ENCODE assay signal across 9 cellular contexts in genomic region chr1:101820080-101820479, GRCh38.
DNase-seq lines count a peak whose midpoint lies in the region; ATAC-seq, FAIRE-seq and TF ChIP-seq lines count a peak whose summit lies in the region.
"Had no signal": no experiment of that assay in that cellular context is flagged by ENCODE, and none has a peak within 500 bp of the region (broad histone marks: within the 10 kb centered on the region; RNA-seq: fewer than 3 reads in every experiment).

No MANE protein-coding gene starts in this region.

- H3K9me3 Mint-ChIP-seq in H9 (no peaks in the 10 kb centered on the region), progenitor cell of endocrine pancreas (ENCODE audit: low read depth) (no peaks in the 10 kb centered on the region)
- H3K9me3 Mint-ChIP-seq: activated naive CD4-positive, alpha-beta T cell treated with anti-CD3 and anti-CD28 coated beads, Interleukin-2, amount 50 U/mL, for 24 hours had no signal

- H3K36me3 Mint-ChIP-seq in H9 (ENCODE audit: insufficient read depth in 1 of 3, low read depth in 3 of 3): no peaks in the 10 kb centered on the region
- H3K36me3 Mint-ChIP-seq in progenitor cell of endocrine pancreas (ENCODE audit: insufficient read depth): no peaks in the 10 kb centered on the region
- H3K36me3 Mint-ChIP-seq: activated naive CD4-positive, alpha-beta T cell treated with anti-CD3 and anti-CD28 coated beads, Interleukin-2, amount 50 U/mL, for 24 hours had no signal

- no peak overlapping the region for H2AFZ ChIP-seq in H9 (ENCODE audit: low read length)
- H2AFZ ChIP-seq in endothelial cell of umbilical vein (ENCODE audit: low read depth, low read length): no peak overlapping the region

- H2BK5ac ChIP-seq in H9 (ENCODE audit: insufficient read length, low read length): no peak overlapping the region

- TF ChIP-seq POLR2A in endothelial cell of umbilical vein (IDR thresholded peaks at IDR 0.05; ENCODE audit: low read depth, low read length): no peak

- H3K4me2 ChIP-seq in H9 (ENCODE audit: insufficient read depth, insufficient read length, low read length) (no peak overlapping the region), endothelial cell of umbilical vein (ENCODE audit: insufficient read depth, low read length) (no peak overlapping the region)

- no peak overlapping the region for H2BK20ac ChIP-seq in H9 (ENCODE audit: low read depth, low read length, poor library complexity, severe bottlenecking)

- H3K27me3 ChIP-seq in H9 (ENCODE audit: insufficient read depth, low read length) (no peaks in the 10 kb centered on the region), endothelial cell of umbilical vein (ENCODE audit: control insufficient read depth in 2 of 2, insufficient read depth in 2 of 2, low read length in 2 of 2) (peaks cover 0 to 2% of the 10 kb centered on the region in 2 experiments)

- FAIRE-seq in endothelial cell of umbilical vein (lab: Jason Lieb, UNC): no peak

- H4K20me1 ChIP-seq in H9 (ENCODE audit: control insufficient read depth, insufficient read depth, insufficient read length) (no peaks in the 10 kb centered on the region), endothelial cell of umbilical vein (replicated peaks; ENCODE audit: control insufficient read depth, extremely low read depth, insufficient read depth, low read length) (no peaks in the 10 kb centered on the region)

- H3K27ac ChIP-seq in H9 (ENCODE audit: insufficient read length, low read depth, low read length) (no peak overlapping the region), endothelial cell of umbilical vein (ENCODE audit: insufficient read depth, low read depth, low read length) (no peak overlapping the region)

- H3K4ac ChIP-seq in H9 (ENCODE audit: low read depth, low read length): no peak overlapping the region

- CTCF ChIA-PET in endothelial cell of umbilical vein (lab: Charles Lee): interaction anchor here (0.9 to 2.3 kb wide), 5 partner anchors 50 to 1695 kb away, joined by 3 to 8 read pairs (median 4); no protein-coding TSS in a partner anchor

- no peak overlapping the region for H3K27ac Mint-ChIP-seq in H9
- H3K27ac Mint-ChIP-seq in progenitor cell of endocrine pancreas: no peak overlapping the region
- H3K27ac Mint-ChIP-seq: activated naive CD4-positive, alpha-beta T cell treated with anti-CD3 and anti-CD28 coated beads, Interleukin-2, amount 50 U/mL, for 24 hours had no signal

- dilution Hi-C loops in endothelial cell of umbilical vein (cut with MboI; ENCODE audit: extremely low pct_ligation_motif_present, low sequenced_read_pairs): no loop called here

- H2BK15ac ChIP-seq in H9 (ENCODE audit: low read depth, low read length): no peak overlapping the region

- H3K4me3 ChIP-seq in AG10803 (ENCODE audit: low read length): no peak overlapping the region
- H3K4me3 ChIP-seq in endothelial cell of umbilical vein (replicated peaks in 1 of 3; ENCODE audit: insufficient read depth in 1 of 3, low read depth in 1 of 3, low read length in 3 of 3): no peak overlapping the region

- no peak overlapping the region for H3K18ac ChIP-seq in H9 (ENCODE audit: insufficient read length, low read depth, low read length)

- H3T11ph ChIP-seq in H9 (ENCODE audit: low read length): no peak overlapping the region

- no peaks in the 10 kb centered on the region for H3K79me1 ChIP-seq in H9 (ENCODE audit: insufficient read depth, low read depth, low read length, poor library complexity, severe bottlenecking)

- no peaks in the 10 kb centered on the region for H3K79me2 ChIP-seq in H9 (ENCODE audit: insufficient read depth, low read length)
- no peaks in the 10 kb centered on the region for H3K79me2 ChIP-seq in endothelial cell of umbilical vein (ENCODE audit: control insufficient read depth, insufficient read depth, low read length)

- WGBS in H9 (ENCODE audit: extremely low coverage, insufficient read length, low lambda C conversion rate): no CpG with 5 or more reads among the region's 1 CpG

- no peaks in the 10 kb centered on the region; the same call in 1 of the 2 replicates for H3K27me3 Mint-ChIP-seq in H9 (ENCODE audit: low read depth)
- no peaks in the 10 kb centered on the region for H3K27me3 Mint-ChIP-seq in progenitor cell of endocrine pancreas

- no peak overlapping the region for H3K56ac ChIP-seq in H9 (ENCODE audit: insufficient read length, low read depth, low read length)

- DNase-seq in AG10803 (ENCODE audit: low read depth) (peak; percentile 9), H9 (no peak), NCI-H82 treated with DMSO at 0.1 percent for 48 hours (lab: John Stamatoyannopoulos, UW; ENCODE audit: unreplicated experiment) (peak; percentile 74), endothelial cell of umbilical vein (ENCODE audit: low read depth, low spot score) (peak; percentile 12), progenitor cell of endocrine pancreas (ENCODE audit: low spot score, unreplicated experiment) (peak; percentile 12), NCI-H146 (lab: John Stamatoyannopoulos, UW) (no peak)

- H2AK5ac ChIP-seq in H9 (ENCODE audit: insufficient read length, low read length): no peak overlapping the region

- no peak overlapping the region for H2BK12ac ChIP-seq in H9 (ENCODE audit: insufficient read length, low read depth, low read length)

- POLR2A ChIA-PET in endothelial cell of umbilical vein (lab: Charles Lee): no interaction called here

- no peaks in the 10 kb centered on the region for H3K23me2 ChIP-seq in H9 (ENCODE audit: insufficient read length, low read depth, low read length, poor library complexity, severe bottlenecking)

- H3K4me3 Mint-ChIP-seq in H9 (no peak overlapping the region), progenitor cell of endocrine pancreas (ENCODE audit: low read depth) (no peak overlapping the region)
- H3K4me3 Mint-ChIP-seq: activated naive CD4-positive, alpha-beta T cell treated with anti-CD3 and anti-CD28 coated beads, Interleukin-2, amount 50 U/mL, for 24 hours had no signal

- H3K36me3 ChIP-seq in endothelial cell of umbilical vein (ENCODE audit: control insufficient read depth in 2 of 2, extremely low read depth in 1 of 2, insufficient read depth in 2 of 2, low read length in 2 of 2): no peaks in the 10 kb centered on the region

- no TSS peak for BruUV-seq in endothelial cell of umbilical vein (replicated peaks; lab: Mats Ljungman, UMichigan)

- intact Hi-C loops in endothelial cell of umbilical vein (cut with micrococcal nuclease): loop anchor here (1.0 kb wide), 1 partner anchor 614 kb away; no protein-coding TSS in a partner anchor

- no peak for ATAC-seq in HG03565 (IDR thresholded peaks at IDR 0.05; ENCODE audit: unreplicated experiment)
- no peak for ATAC-seq in HG03520 (IDR thresholded peaks at IDR 0.05; ENCODE audit: unreplicated experiment)

- H2BK120ac ChIP-seq in H9 (ENCODE audit: low read depth, low read length, poor library complexity, severe bottlenecking): no peak overlapping the region

- no peaks in the 10 kb centered on the region for H3K4me1 Mint-ChIP-seq in H9
- H3K4me1 Mint-ChIP-seq in progenitor cell of endocrine pancreas (ENCODE audit: low read depth): peaks cover 2% of the 10 kb centered on the region
- H3K4me1 Mint-ChIP-seq: activated naive CD4-positive, alpha-beta T cell treated with anti-CD3 and anti-CD28 coated beads, Interleukin-2, amount 50 U/mL, for 24 hours had no signal

- H3K14ac ChIP-seq in H9 (ENCODE audit: insufficient read depth, low read length): no peak overlapping the region

- no peak overlapping the region for H3K9ac ChIP-seq in H9 (ENCODE audit: extremely low read depth, insufficient read length, low read length)
- H3K9ac ChIP-seq in endothelial cell of umbilical vein (replicated peaks; ENCODE audit: extremely low read depth, insufficient read depth, low read length): no peak overlapping the region

- no peaks in the 10 kb centered on the region for H3K9me1 ChIP-seq in endothelial cell of umbilical vein (replicated peaks; ENCODE audit: control insufficient read depth, extremely low read depth, insufficient read depth, low read length)

- no peak overlapping the region for H4K8ac ChIP-seq in H9 (replicated peaks; ENCODE audit: insufficient read length, low read depth, low read length)

- no peaks in the 10 kb centered on the region for H3K9me3 ChIP-seq in H9 (ENCODE audit: control insufficient read depth, low read depth, low read length)
- H3K9me3 ChIP-seq in endothelial cell of umbilical vein (replicated peaks; ENCODE audit: control insufficient read depth, insufficient read depth, low read length): no peaks in the 10 kb centered on the region

- H4K91ac ChIP-seq in H9 (ENCODE audit: insufficient read length, low read depth, low read length): no peak overlapping the region

- H3K4me1 ChIP-seq in H9 (ENCODE audit: insufficient read depth, low read length) (no peaks in the 10 kb centered on the region), endothelial cell of umbilical vein (ENCODE audit: control insufficient read depth, extremely low read depth, insufficient read depth, low read length) (no peaks in the 10 kb centered on the region)

- no peak overlapping the region for H4K5ac ChIP-seq in H9 (ENCODE audit: insufficient read length, low read depth, low read length)

- no peak overlapping the region for H3K23ac ChIP-seq in H9 (ENCODE audit: insufficient read length, low read depth, low read length)

- peak; percentile 32 for TF ChIP-seq CTCF in AG10803 (conservative IDR thresholded peaks at IDR 0.05; ENCODE audit: low read length)
- TF ChIP-seq CTCF in H9 (conservative IDR thresholded peaks at IDR 0.05): peak; percentile 81
- no peak for TF ChIP-seq CTCF in endothelial cell of umbilical vein (IDR thresholded peaks at IDR 0.05; ENCODE audit: extremely low read depth in 1 of 2, insufficient read depth in 1 of 2, low read depth in 1 of 2, low read length in 2 of 2)
- TF ChIP-seq CTCF in progenitor cell of endocrine pancreas (IDR thresholded peaks at IDR 0.05; ENCODE audit: unreplicated experiment): peak; percentile 74

TF ChIP-seq in endothelial cell of umbilical vein, 7 proteins besides CTCF, POLR2A, EP300 and RAD21:
- no peak for TF ChIP-seq MYC (IDR thresholded peaks at IDR 0.05; ENCODE audit: low read depth, low read length)
- no peak for TF ChIP-seq FOS (IDR thresholded peaks at IDR 0.05; ENCODE audit: borderline replicate concordance, insufficient read depth, low read length)
- TF ChIP-seq EZH2 (IDR thresholded peaks at IDR 0.05; ENCODE audit: borderline replicate concordance, low read depth, low read length, severe bottlenecking): no peak
- TF ChIP-seq MAX (IDR thresholded peaks at IDR 0.05; ENCODE audit: insufficient read depth, insufficient read length): no peak
- TF ChIP-seq GATA2 (IDR thresholded peaks at IDR 0.05; ENCODE audit: insufficient read depth, insufficient read length, low read depth, low read length): no peak
- TF ChIP-seq POLR2AphosphoS5 (IDR thresholded peaks at IDR 0.05; ENCODE audit: insufficient read depth, low read depth, low read length): no peak
- TF ChIP-seq JUN (IDR thresholded peaks at IDR 0.05; ENCODE audit: borderline replicate concordance, insufficient read depth, insufficient read length, low read depth): no peak
TF ChIP-seq in endothelial cell of umbilical vein: peak in this region for 0.

Comparison
In these comparisons a context has a peak if more than half of its experiments do, and no peak if none do; other contexts are left out.
1. DNase-seq: peak in AG10803 (single experiment), NCI-H82 treated with DMSO at 0.1 percent for 48 hours (single experiment), endothelial cell of umbilical vein (single experiment) and progenitor cell of endocrine pancreas (single experiment); none in H9 (single experiment) and NCI-H146 (single experiment).
2. CTCF ChIP-seq: peak in AG10803 (single experiment), H9 (single experiment) and progenitor cell of endocrine pancreas (single experiment); none in endothelial cell of umbilical vein (0 of 2).